ENCODE assay signal across 1 cellular context in the genomic region with DNA sequence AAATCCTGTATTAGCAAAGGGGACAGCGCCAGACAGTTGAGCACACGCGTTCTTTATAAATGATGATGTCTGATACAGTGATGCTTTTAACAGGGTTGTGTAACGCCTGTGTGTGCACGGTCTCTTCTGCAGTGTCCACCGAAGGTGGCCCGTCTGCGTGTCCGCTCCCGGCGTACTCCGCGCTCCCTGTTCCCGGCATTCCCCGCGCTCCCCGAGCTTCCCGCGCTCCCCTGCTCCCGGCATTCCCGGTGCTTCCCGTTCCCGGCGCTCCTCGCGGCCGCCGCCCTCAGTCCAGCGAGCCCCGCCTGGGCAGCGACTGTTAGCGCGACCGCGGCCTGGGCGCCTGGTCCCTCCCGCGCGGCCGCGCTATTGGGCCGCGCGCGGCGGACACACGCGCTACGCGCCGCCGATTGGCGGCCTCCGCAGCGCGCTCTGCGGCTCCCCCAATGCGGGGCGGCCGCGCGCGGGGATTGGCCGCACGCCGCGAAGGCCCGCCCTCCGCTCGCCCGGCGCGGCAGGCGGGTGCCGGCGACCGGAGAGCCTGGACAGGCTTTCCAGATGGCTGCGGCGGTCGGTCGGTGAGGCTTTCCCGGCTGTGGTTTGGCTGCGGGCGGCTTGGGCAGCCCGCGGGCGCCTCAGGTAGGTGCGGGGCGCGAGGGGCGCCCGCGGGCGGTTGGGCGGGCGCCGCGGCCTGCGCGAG.
TF ChIP-seq lines count a peak whose summit lies in the region.

A gene (plus strand): TSS at position 497 of the 700 bp plus-strand sequence. CDS start 5,723 bp downstream, outside the sequence.

TF ChIP-seq in HEK293, 187 proteins besides CTCF, POLR2A, EP300 and RAD21 (continued from another document):
- TF ChIP-seq, protein P1, sequence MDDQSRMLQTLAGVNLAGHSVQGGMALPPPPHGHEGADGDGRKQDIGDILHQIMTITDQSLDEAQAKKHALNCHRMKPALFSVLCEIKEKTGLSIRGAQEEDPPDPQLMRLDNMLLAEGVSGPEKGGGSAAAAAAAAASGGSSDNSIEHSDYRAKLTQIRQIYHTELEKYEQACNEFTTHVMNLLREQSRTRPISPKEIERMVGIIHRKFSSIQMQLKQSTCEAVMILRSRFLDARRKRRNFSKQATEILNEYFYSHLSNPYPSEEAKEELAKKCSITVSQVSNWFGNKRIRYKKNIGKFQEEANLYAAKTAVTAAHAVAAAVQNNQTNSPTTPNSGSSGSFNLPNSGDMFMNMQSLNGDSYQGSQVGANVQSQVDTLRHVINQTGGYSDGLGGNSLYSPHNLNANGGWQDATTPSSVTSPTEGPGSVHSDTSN (CRISPR knock-in tag; IDR thresholded peaks at IDR 0.05) = peak; percentile 89; the same call in 1 of the 2 replicates
- no peak for TF ChIP-seq ZNF707 (tag by site-specific recombination; IDR thresholded peaks at IDR 0.05)
- TF ChIP-seq ZNF366 (tag by site-specific recombination; conservative IDR thresholded peaks at IDR 0.05) = peak; percentile 34; the same call in 1 of the 2 replicates
- TF ChIP-seq, protein P2, sequence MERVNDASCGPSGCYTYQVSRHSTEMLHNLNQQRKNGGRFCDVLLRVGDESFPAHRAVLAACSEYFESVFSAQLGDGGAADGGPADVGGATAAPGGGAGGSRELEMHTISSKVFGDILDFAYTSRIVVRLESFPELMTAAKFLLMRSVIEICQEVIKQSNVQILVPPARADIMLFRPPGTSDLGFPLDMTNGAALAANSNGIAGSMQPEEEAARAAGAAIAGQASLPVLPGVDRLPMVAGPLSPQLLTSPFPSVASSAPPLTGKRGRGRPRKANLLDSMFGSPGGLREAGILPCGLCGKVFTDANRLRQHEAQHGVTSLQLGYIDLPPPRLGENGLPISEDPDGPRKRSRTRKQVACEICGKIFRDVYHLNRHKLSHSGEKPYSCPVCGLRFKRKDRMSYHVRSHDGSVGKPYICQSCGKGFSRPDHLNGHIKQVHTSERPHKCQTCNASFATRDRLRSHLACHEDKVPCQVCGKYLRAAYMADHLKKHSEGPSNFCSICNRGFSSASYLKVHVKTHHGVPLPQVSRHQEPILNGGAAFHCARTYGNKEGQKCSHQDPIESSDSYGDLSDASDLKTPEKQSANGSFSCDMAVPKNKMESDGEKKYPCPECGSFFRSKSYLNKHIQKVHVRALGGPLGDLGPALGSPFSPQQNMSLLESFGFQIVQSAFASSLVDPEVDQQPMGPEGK (tag by site-specific recombination; IDR thresholded peaks at IDR 0.05) = peak; percentile 55; the same call in 1 of the 2 replicates
- TF ChIP-seq, protein P3, sequence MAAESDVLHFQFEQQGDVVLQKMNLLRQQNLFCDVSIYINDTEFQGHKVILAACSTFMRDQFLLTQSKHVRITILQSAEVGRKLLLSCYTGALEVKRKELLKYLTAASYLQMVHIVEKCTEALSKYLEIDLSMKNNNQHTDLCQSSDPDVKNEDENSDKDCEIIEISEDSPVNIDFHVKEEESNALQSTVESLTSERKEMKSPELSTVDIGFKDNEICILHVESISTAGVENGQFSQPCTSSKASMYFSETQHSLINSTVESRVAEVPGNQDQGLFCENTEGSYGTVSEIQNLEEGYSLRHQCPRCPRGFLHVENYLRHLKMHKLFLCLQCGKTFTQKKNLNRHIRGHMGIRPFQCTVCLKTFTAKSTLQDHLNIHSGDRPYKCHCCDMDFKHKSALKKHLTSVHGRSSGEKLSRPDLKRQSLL (tag by site-specific recombination; IDR thresholded peaks at IDR 0.05) = peak; percentile 8; the same call in 1 of the 2 replicates
- peak; percentile 61; the same call in 1 of the 2 replicates for TF ChIP-seq ZFP37 (tag by site-specific recombination; IDR thresholded peaks at IDR 0.05)
- TF ChIP-seq, protein P4, sequence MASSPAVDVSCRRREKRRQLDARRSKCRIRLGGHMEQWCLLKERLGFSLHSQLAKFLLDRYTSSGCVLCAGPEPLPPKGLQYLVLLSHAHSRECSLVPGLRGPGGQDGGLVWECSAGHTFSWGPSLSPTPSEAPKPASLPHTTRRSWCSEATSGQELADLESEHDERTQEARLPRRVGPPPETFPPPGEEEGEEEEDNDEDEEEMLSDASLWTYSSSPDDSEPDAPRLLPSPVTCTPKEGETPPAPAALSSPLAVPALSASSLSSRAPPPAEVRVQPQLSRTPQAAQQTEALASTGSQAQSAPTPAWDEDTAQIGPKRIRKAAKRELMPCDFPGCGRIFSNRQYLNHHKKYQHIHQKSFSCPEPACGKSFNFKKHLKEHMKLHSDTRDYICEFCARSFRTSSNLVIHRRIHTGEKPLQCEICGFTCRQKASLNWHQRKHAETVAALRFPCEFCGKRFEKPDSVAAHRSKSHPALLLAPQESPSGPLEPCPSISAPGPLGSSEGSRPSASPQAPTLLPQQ (tag by site-specific recombination; IDR thresholded peaks at IDR 0.05) = peak; percentile 85; the same call in 1 of the 2 replicates
- no peak for TF ChIP-seq ZNF19 (tag by site-specific recombination; IDR thresholded peaks at IDR 0.05; ENCODE audit: low read depth)
- no peak for TF ChIP-seq ZNF423 (tag by site-specific recombination; IDR thresholded peaks at IDR 0.05)
- no peak for TF ChIP-seq ZNF558 (tag by site-specific recombination; IDR thresholded peaks at IDR 0.05)
- TF ChIP-seq, protein P5, sequence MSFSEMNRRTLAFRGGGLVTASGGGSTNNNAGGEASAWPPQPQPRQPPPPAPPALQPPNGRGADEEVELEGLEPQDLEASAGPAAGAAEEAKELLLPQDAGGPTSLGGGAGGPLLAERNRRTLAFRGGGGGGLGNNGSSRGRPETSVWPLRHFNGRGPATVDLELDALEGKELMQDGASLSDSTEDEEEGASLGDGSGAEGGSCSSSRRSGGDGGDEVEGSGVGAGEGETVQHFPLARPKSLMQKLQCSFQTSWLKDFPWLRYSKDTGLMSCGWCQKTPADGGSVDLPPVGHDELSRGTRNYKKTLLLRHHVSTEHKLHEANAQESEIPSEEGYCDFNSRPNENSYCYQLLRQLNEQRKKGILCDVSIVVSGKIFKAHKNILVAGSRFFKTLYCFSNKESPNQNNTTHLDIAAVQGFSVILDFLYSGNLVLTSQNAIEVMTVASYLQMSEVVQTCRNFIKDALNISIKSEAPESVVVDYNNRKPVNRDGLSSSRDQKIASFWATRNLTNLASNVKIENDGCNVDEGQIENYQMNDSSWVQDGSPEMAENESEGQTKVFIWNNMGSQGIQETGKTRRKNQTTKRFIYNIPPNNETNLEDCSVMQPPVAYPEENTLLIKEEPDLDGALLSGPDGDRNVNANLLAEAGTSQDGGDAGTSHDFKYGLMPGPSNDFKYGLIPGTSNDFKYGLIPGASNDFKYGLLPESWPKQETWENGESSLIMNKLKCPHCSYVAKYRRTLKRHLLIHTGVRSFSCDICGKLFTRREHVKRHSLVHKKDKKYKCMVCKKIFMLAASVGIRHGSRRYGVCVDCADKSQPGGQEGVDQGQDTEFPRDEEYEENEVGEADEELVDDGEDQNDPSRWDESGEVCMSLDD (tag by site-specific recombination; IDR thresholded peaks at IDR 0.05) = 0 out of 2 replicates have a peak, but pooled peaks have one; percentile 53
- TF ChIP-seq SP7 (tag by site-specific recombination; IDR thresholded peaks at IDR 0.05) = peak; percentile 83
- TF ChIP-seq ZNF610 (tag by site-specific recombination; IDR thresholded peaks at IDR 0.05; ENCODE audit: borderline replicate concordance) = peak; percentile 89; the same call in 1 of the 2 replicates
- TF ChIP-seq ZNF596 (tag by site-specific recombination; IDR thresholded peaks at IDR 0.05) = no peak
- TF ChIP-seq KLF9 (tag by site-specific recombination; IDR thresholded peaks at IDR 0.05; ENCODE audit: low read depth) = peak; percentile 57
- TF ChIP-seq IKZF3 (tag by site-specific recombination; IDR thresholded peaks at IDR 0.05) = peak; percentile 100
- TF ChIP-seq, protein P6, sequence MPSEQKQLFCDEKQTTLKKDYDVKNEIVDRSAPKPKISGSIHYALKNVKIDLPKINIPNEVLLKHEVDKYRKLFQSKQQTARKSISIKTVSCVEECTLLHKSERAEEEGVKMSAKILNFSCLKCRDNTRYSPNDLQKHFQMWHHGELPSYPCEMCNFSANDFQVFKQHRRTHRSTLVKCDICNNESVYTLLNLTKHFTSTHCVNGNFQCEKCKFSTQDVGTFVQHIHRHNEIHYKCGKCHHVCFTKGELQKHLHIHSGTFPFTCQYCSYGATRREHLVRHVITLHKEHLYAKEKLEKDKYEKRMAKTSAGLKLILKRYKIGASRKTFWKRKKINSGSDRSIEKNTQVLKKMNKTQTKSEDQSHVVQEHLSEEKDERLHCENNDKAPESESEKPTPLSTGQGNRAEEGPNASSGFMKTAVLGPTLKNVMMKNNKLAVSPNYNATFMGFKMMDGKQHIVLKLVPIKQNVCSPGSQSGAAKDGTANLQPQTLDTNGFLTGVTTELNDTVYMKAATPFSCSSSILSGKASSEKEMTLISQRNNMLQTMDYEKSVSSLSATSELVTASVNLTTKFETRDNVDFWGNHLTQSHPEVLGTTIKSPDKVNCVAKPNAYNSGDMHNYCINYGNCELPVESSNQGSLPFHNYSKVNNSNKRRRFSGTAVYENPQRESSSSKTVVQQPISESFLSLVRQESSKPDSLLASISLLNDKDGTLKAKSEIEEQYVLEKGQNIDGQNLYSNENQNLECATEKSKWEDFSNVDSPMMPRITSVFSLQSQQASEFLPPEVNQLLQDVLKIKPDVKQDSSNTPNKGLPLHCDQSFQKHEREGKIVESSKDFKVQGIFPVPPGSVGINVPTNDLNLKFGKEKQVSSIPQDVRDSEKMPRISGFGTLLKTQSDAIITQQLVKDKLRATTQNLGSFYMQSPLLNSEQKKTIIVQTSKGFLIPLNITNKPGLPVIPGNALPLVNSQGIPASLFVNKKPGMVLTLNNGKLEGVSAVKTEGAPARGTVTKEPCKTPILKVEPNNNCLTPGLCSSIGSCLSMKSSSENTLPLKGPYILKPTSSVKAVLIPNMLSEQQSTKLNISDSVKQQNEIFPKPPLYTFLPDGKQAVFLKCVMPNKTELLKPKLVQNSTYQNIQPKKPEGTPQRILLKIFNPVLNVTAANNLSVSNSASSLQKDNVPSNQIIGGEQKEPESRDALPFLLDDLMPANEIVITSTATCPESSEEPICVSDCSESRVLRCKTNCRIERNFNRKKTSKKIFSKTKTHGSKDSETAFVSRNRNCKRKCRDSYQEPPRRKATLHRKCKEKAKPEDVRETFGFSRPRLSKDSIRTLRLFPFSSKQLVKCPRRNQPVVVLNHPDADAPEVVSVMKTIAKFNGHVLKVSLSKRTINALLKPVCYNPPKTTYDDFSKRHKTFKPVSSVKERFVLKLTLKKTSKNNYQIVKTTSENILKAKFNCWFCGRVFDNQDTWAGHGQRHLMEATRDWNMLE (tag by site-specific recombination; conservative IDR thresholded peaks at IDR 0.05; ENCODE audit: low read depth) = peak; percentile 55; the same call in 1 of the 2 replicates
- no peak for TF ChIP-seq ZNF624 (tag by site-specific recombination; IDR thresholded peaks at IDR 0.05)
- TF ChIP-seq ZNF175 (tag by site-specific recombination; IDR thresholded peaks at IDR 0.05) = no peak
- TF ChIP-seq ZEB2 (tag by site-specific recombination; IDR thresholded peaks at IDR 0.05) = peak; percentile 98
- peak; percentile 46; the same call in 1 of the 2 replicates for TF ChIP-seq KLF1 (tag by site-specific recombination; IDR thresholded peaks at IDR 0.05)
- TF ChIP-seq, protein P7, sequence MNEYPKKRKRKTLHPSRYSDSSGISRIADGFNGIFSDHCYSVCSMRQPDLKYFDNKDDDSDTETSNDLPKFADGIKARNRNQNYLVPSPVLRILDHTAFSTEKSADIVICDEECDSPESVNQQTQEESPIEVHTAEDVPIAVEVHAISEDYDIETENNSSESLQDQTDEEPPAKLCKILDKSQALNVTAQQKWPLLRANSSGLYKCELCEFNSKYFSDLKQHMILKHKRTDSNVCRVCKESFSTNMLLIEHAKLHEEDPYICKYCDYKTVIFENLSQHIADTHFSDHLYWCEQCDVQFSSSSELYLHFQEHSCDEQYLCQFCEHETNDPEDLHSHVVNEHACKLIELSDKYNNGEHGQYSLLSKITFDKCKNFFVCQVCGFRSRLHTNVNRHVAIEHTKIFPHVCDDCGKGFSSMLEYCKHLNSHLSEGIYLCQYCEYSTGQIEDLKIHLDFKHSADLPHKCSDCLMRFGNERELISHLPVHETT (tag by site-specific recombination; IDR thresholded peaks at IDR 0.05) = peak; percentile 79; the same call in 1 of the 2 replicates
- no peak for TF ChIP-seq ZNF654 (tag by site-specific recombination; IDR thresholded peaks at IDR 0.05; ENCODE audit: low read depth)
- peak; percentile 12; the same call in 1 of the 2 replicates for TF ChIP-seq ZIC2 (tag by site-specific recombination; IDR thresholded peaks at IDR 0.05)
- TF ChIP-seq GLIS2 (tag by site-specific recombination; IDR thresholded peaks at IDR 0.05) = no peak
- no peak for TF ChIP-seq ZNF544 (tag by site-specific recombination; IDR thresholded peaks at IDR 0.05)
- peak; percentile 46; the same call in 1 of the 2 replicates for TF ChIP-seq ZNF341 (tag by site-specific recombination; IDR thresholded peaks at IDR 0.05; ENCODE audit: low read depth)
- no peak; the same call in 1 of the 2 replicates for TF ChIP-seq GLI2 (tag by site-specific recombination; IDR thresholded peaks at IDR 0.05; ENCODE audit: borderline replicate concordance, low read depth)
- TF ChIP-seq, protein P8, sequence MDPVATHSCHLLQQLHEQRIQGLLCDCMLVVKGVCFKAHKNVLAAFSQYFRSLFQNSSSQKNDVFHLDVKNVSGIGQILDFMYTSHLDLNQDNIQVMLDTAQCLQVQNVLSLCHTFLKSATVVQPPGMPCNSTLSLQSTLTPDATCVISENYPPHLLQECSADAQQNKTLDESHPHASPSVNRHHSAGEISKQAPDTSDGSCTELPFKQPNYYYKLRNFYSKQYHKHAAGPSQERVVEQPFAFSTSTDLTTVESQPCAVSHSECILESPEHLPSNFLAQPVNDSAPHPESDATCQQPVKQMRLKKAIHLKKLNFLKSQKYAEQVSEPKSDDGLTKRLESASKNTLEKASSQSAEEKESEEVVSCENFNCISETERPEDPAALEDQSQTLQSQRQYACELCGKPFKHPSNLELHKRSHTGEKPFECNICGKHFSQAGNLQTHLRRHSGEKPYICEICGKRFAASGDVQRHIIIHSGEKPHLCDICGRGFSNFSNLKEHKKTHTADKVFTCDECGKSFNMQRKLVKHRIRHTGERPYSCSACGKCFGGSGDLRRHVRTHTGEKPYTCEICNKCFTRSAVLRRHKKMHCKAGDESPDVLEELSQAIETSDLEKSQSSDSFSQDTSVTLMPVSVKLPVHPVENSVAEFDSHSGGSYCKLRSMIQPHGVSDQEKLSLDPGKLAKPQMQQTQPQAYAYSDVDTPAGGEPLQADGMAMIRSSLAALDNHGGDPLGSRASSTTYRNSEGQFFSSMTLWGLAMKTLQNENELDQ (tag by site-specific recombination; IDR thresholded peaks at IDR 0.05; ENCODE audit: low read depth) = no peak
